8 cellular contexts compared by ENCODE assay signal in genomic region chr22:44182591-44183588, GRCh38. TPM values are rescaled to one million over a fixed set of nuclear protein-coding genes. Genes with fewer than 3 reads are reported as not detected.
DNase-seq lines count a peak whose midpoint lies in the region; ATAC-seq and TF ChIP-seq lines count a peak whose summit lies in the region.
"Had no signal": no experiment of that assay in that cellular context is flagged by ENCODE, and none has a peak within 500 bp of the region (broad histone marks: within the 10 kb centered on the region; RNA-seq: fewer than 3 reads in every experiment).

No MANE protein-coding gene starts in this region.

- TF ChIP-seq CTCF in left lung (IDR thresholded peaks at IDR 0.05): no peak
- TF ChIP-seq CTCF in tibial artery (IDR thresholded peaks at IDR 0.05): no peak

- H3K4me3 ChIP-seq in Jurkat, Clone E6-1 (ENCODE audit: low read length): peak overlapping the region; percentile 85
- peak overlapping the region in 1 of 2 donors; percentile 56 for H3K4me3 ChIP-seq in left lung
- H3K4me3 ChIP-seq in tibial artery: peak overlapping the region in 1 of 2 donors; percentile 23

- H3K9me3 ChIP-seq in left lung (no peaks in the 10 kb centered on the region), tibial artery (no peaks in the 10 kb centered on the region)

- DNase-seq in Jurkat, Clone E6-1 (ENCODE audit: low read depth, low spot score): peak; percentile 35
- DNase-seq in activated T-cell treated with anti-CD3 and anti-CD28 coated beads, Interleukin-2, amount 50 U/mL, for 1 hour: peak; percentile 40
- DNase-seq in left lung: peak; percentile 84 to 94
- DNase-seq in tibial artery: peak; percentile 65 to 75
- DNase-seq in NCI-H1694 (lab: John Stamatoyannopoulos, UW): no peak
- DNase-seq in NCI-H69 (lab: John Stamatoyannopoulos, UW): no peak
- no peak for DNase-seq in AG08396 (ENCODE audit: low spot score)

- ATAC-seq in left lung: peak; percentile 85

- peaks cover 0 to 28% of the 10 kb centered on the region in 2 donors for H3K4me1 ChIP-seq in left lung
- no peaks in the 10 kb centered on the region for H3K4me1 ChIP-seq in tibial artery

- H3K27ac ChIP-seq in left lung: peak overlapping the region; percentile 82 to 93
- no peak overlapping the region for H3K27ac ChIP-seq in tibial artery
- H3K27ac ChIP-seq: KMS-11 had no signal

- peaks cover 0 to 27% of the 10 kb centered on the region in 2 donors for H3K36me3 ChIP-seq in left lung
- H3K36me3 ChIP-seq in tibial artery: no peaks in the 10 kb centered on the region

- intact Hi-C loops in left lung (cut with DNase I): no loop called here
- intact Hi-C loops in tibial artery (cut with DNase I; ENCODE audit: low total_unique reads): no loop called here

- H3K27me3 ChIP-seq in left lung (peaks cover 0 to 30% of the 10 kb centered on the region in 2 donors), tibial artery (peaks cover 0 to 32% of the 10 kb centered on the region in 2 donors)

RNA-seq across cellular contexts. Expression of gene PARVG, which starts 2.2 kb away (rescaled TPM):
- polyA plus RNA-seq in Jurkat, Clone E6-1 (2012; ENCODE audit: insufficient read depth, insufficient read length): 87.6 TPM
- total RNA-seq in left lung: 10 to 100 TPM; 24.2 to 57.9 TPM

Comparison
In these comparisons a context has a peak if more than half of its experiments do, and no peak if none do; other contexts are left out.
1. DNase-seq: peak in Jurkat, Clone E6-1 (single experiment), activated T-cell treated with anti-CD3 and anti-CD28 coated beads, Interleukin-2, amount 50 U/mL, for 1 hour (single experiment), left lung (2 of 2) and tibial artery (2 of 2); none in NCI-H1694 (single experiment), NCI-H69 (single experiment) and AG08396 (single experiment).
2. H3K27ac ChIP-seq: peak in left lung (2 of 2); none in tibial artery (0 of 2).